In genomic region chr20:815226-815625, GRCh38 we compare ENCODE assay signal across 6 cellular contexts. TPM values are rescaled to one million over a fixed set of nuclear protein-coding genes. Genes with fewer than 3 reads are reported as not detected.
"Had no signal": no experiment of that assay in that cellular context is flagged by ENCODE, and none has a peak within 500 bp of the region (broad histone marks: within the 10 kb centered on the region; RNA-seq: fewer than 3 reads in every experiment).

No MANE protein-coding gene starts in this region.

- H3K27ac ChIP-seq: HL-60, KMS-11 had no signal

- H3K36me3 Mint-ChIP-seq: IgD-negative memory B cell had no signal

- H3K9ac ChIP-seq: KMS-11 had no signal

- H3K4me3 Mint-ChIP-seq: IgD-negative memory B cell had no signal

- H3K4me3 ChIP-seq: K562 had no signal

- H3K9me3 Mint-ChIP-seq: IgD-negative memory B cell had no signal

RNA-seq across cellular contexts. Expression of gene SLC52A3, which starts 46.9 kb away (rescaled TPM):
- total RNA-seq: HepG2, IMR-90 had no signal
- polyA plus RNA-seq: IgD-negative memory B cell, IMR-90 had no signal
